In the genomic region with DNA sequence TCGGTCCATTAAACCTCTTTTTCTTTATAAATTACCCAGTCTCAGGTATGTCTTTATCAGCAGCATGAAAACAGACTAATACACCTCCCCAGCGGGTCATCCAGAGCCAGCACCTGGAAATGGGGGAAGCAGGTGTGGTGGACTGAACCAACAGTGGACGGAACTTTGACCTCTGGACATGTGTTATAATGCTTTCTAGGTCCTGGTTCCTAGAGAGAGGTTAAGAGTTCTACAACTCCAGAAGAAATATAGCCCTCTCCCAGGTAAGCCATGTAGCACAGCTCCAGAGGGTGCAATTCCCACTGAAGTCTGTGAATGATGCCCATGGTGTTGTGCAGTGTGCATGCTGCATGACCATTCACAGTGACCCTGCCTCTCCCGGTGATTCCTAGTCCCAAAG, we compare ENCODE assay signal across 22 cellular contexts. TPM values are rescaled to one million over a fixed set of nuclear protein-coding genes. Genes with fewer than 3 reads are reported as not detected.
A peak's percentile ranks its signal among the peaks of the same experiment; 100 is the strongest.
DNase-seq lines count a peak whose midpoint lies in the region; ATAC-seq, FAIRE-seq and TF ChIP-seq lines count a peak whose summit lies in the region.
"Had no signal": no experiment of that assay in that cellular context is flagged by ENCODE, and none has a peak within 500 bp of the region (broad histone marks: within the 10 kb centered on the region; RNA-seq: fewer than 3 reads in every experiment).

No MANE protein-coding gene starts in this region.

- H2AFZ ChIP-seq in HepG2 (ENCODE audit: low read length), result no peak overlapping the region
- no peak overlapping the region for H2AFZ ChIP-seq in IMR-90 (replicated peaks; ENCODE audit: low read length, poor library complexity)

- H3K9ac ChIP-seq in HepG2 (ENCODE audit: insufficient read depth, low read depth, low read length) (no peak overlapping the region), IMR-90 (ENCODE audit: low read depth, low read length) (no peak overlapping the region)
- H3K9ac ChIP-seq: BLaER1 treated with 17β-estradiol and CSF1 and Interleukin-3, amounts not matched to agents 10 nM and 100 nM had no signal

- H2BK20ac ChIP-seq in IMR-90 (ENCODE audit: low read depth, low read length), result peak overlapping the region; percentile 32; the same call in 1 of the 2 replicates

- 24% methylated on average over 4 of the region's 4 CpGs for WGBS in HepG2 (ENCODE audit: low lambda C conversion rate)
- 83% methylated on average over 3 of the region's 4 CpGs for WGBS in right lobe of liver (ENCODE audit: insufficient coverage, low coverage, low lambda C conversion rate, missing lambda C conversion rate)
- no CpG with 5 or more reads among the region's 4 CpGs for WGBS in IMR-90 (ENCODE audit: extremely low coverage in 2 of 2, insufficient read length in 1 of 2), 2 experiments
- WGBS in esophagus muscularis mucosa, result 94% methylated on average over 4 of the region's 4 CpGs

- no peak for FAIRE-seq in HepG2 (lab: Jason Lieb, UNC)
- FAIRE-seq: A549, D721Med, G401.6, GM12891 had no signal

- TF ChIP-seq RAD21 in HepG2 (CRISPR knock-in tag; IDR thresholded peaks at IDR 0.05) (no peak), IMR-90 (IDR thresholded peaks at IDR 0.05; ENCODE audit: low read length) (no peak)

- H4K20me1 ChIP-seq in HepG2 (ENCODE audit: insufficient read depth, low read length) (no peaks in the 10 kb centered on the region), IMR-90 (ENCODE audit: insufficient read depth, low read length) (no peaks in the 10 kb centered on the region)
- H4K20me1 ChIP-seq: BLaER1 treated with 17β-estradiol and CSF1 and Interleukin-3, amounts not matched to agents 10 nM and 100 nM had no signal

- no peak overlapping the region for H2BK5ac ChIP-seq in IMR-90 (ENCODE audit: low read depth, low read length, poor library complexity, severe bottlenecking)

- no peak overlapping the region for H3K56ac ChIP-seq in IMR-90 (ENCODE audit: extremely low read depth, insufficient read depth, low read length)

- H3K9me3 ChIP-seq in HepG2 (ENCODE audit: low read length) (no peaks in the 10 kb centered on the region), right lobe of liver (no peaks in the 10 kb centered on the region), IMR-90 (ENCODE audit: control insufficient read depth, insufficient read depth, low read length) (peaks cover 3% of the 10 kb centered on the region; the same call in 1 of the 2 replicates), esophagus muscularis mucosa (peaks cover 0 to 4% (median 0%) of the 10 kb centered on the region in 4 donors)
- H3K9me3 ChIP-seq: Caco-2 had no signal

- H4K8ac ChIP-seq in IMR-90 (ENCODE audit: low read depth in 2 of 2, low read length in 2 of 2), result no peak overlapping the region

- peaks cover 36% of the 10 kb centered on the region for H3K4me1 Mint-ChIP-seq in activated CD4-positive, alpha-beta T cell treated with anti-CD3 and anti-CD28 coated beads, Interleukin-2, amount 10 ng/mL, durations not matched to agents 24 days and 14 days

- no peak overlapping the region for H3K27ac Mint-ChIP-seq in activated CD4-positive, alpha-beta T cell treated with anti-CD3 and anti-CD28 coated beads, Interleukin-2, amount 10 ng/mL, durations not matched to agents 24 days and 14 days
- H3K27ac Mint-ChIP-seq: B cell; CD4-positive, alpha-beta T cell; CD8-positive, alpha-beta T cell had no signal

- H3K79me1 ChIP-seq in IMR-90 (ENCODE audit: low read depth in 1 of 2, low read length in 2 of 2), result no peaks in the 10 kb centered on the region; a peak in 1 of 4 replicates

- no peak overlapping the region for H3K23ac ChIP-seq in IMR-90 (ENCODE audit: low read depth, low read length)

- H3K4me3 ChIP-seq in HepG2 (replicated peaks in 1 of 3; ENCODE audit: insufficient read depth in 1 of 3, low read depth in 2 of 3, low read length in 3 of 3) (no peak overlapping the region), right lobe of liver (no peak overlapping the region), IMR-90 (ENCODE audit: insufficient read depth, low read depth, low read length) (no peak overlapping the region), esophagus muscularis mucosa (no peak overlapping the region)
- H3K4me3 ChIP-seq: A549; BLaER1 treated with 17β-estradiol and CSF1 and Interleukin-3, amounts not matched to agents 10 nM and 100 nM had no signal

- no peak overlapping the region for H4K91ac ChIP-seq in IMR-90 (ENCODE audit: insufficient read depth, low read depth, low read length)

- H2BK120ac ChIP-seq in IMR-90 (ENCODE audit: low read depth, low read length), result peak overlapping the region; percentile 20; the same call in 1 of the 2 replicates

- TF ChIP-seq POLR2A in HepG2 (IDR thresholded peaks at IDR 0.05; ENCODE audit: insufficient read depth in 1 of 2, low read depth in 2 of 2, low read length in 2 of 2) (no peak), right lobe of liver (IDR thresholded peaks at IDR 0.05) (no peak), IMR-90 (IDR thresholded peaks at IDR 0.05; ENCODE audit: low read depth, low read length) (no peak), esophagus muscularis mucosa (IDR thresholded peaks at IDR 0.05; ENCODE audit: low read depth) (no peak)

- ATAC-seq in HepG2, result no peak
- no peak for ATAC-seq in right lobe of liver
- no peak for ATAC-seq in IMR-90 (ENCODE audit: low read depth)
- ATAC-seq: A549; CD8-positive, alpha-beta T cell had no signal

- POLR2A ChIA-PET in HepG2 (lab: Yijun Ruan, JAX) (no interaction called here), IMR-90 (lab: Charles Lee; ENCODE audit: unreplicated experiment) (no interaction called here)

- H3K9me1 ChIP-seq in IMR-90 (ENCODE audit: insufficient read depth, low read length), result 0 out of 2 replicates have a peak, but pooled peaks cover 4% of the 10 kb centered on the region

- H3K4ac ChIP-seq in IMR-90 (ENCODE audit: low read depth, low read length), result no peak overlapping the region

- H3K4me3 Mint-ChIP-seq in activated CD4-positive, alpha-beta T cell treated with anti-CD3 and anti-CD28 coated beads, Interleukin-2, amount 10 ng/mL, durations not matched to agents 24 days and 14 days, result no peak overlapping the region
- H3K4me3 Mint-ChIP-seq: B cell; CD4-positive, alpha-beta T cell; CD8-positive, alpha-beta T cell had no signal

- H3K36me3 ChIP-seq in HepG2 (replicated peaks in 1 of 2; ENCODE audit: control insufficient read depth in 1 of 2, insufficient read depth in 2 of 2, low read length in 2 of 2), result no peaks in the 10 kb centered on the region
- H3K36me3 ChIP-seq in right lobe of liver, result no peaks in the 10 kb centered on the region
- H3K36me3 ChIP-seq in IMR-90 (ENCODE audit: control insufficient read depth, insufficient read depth, low read length), result no peaks in the 10 kb centered on the region
- no peaks in the 10 kb centered on the region for H3K36me3 ChIP-seq in esophagus muscularis mucosa
- H3K36me3 ChIP-seq: BLaER1 treated with 17β-estradiol and CSF1 and Interleukin-3, amounts not matched to agents 10 nM and 100 nM had no signal

- no peaks in the 10 kb centered on the region for H3K27me3 ChIP-seq in HepG2 (ENCODE audit: control insufficient read depth in 1 of 2, insufficient read depth in 2 of 2, low read length in 2 of 2)
- no peaks in the 10 kb centered on the region for H3K27me3 ChIP-seq in right lobe of liver
- H3K27me3 ChIP-seq in IMR-90 (ENCODE audit: control insufficient read depth, insufficient read depth, low read length), result no peaks in the 10 kb centered on the region
- no peaks in the 10 kb centered on the region for H3K27me3 ChIP-seq in esophagus muscularis mucosa
- H3K27me3 ChIP-seq: BLaER1 treated with 17β-estradiol and CSF1 and Interleukin-3, amounts not matched to agents 10 nM and 100 nM had no signal

- TF ChIP-seq CTCF in HepG2 (CRISPR knock-in tag; IDR thresholded peaks at IDR 0.05) (no peak), right lobe of liver (IDR thresholded peaks at IDR 0.05) (no peak), IMR-90 (conservative IDR thresholded peaks at IDR 0.05; ENCODE audit: low read depth, low read length) (no peak), esophagus muscularis mucosa (IDR thresholded peaks at IDR 0.05) (no peak)

- CTCF ChIA-PET in HepG2 (lab: Yijun Ruan, JAX; ENCODE audit: low intra/inter-chr PET ratio, low total read pairs) (no interaction called here), IMR-90 (lab: Yijun Ruan, JAX) (no interaction called here)

- H4K5ac ChIP-seq in IMR-90 (ENCODE audit: low read depth, low read length), result no peak overlapping the region

- no peak overlapping the region for H3K18ac ChIP-seq in IMR-90 (ENCODE audit: low read depth, low read length)

- H2BK15ac ChIP-seq in IMR-90 (ENCODE audit: low read depth, low read length), result peak overlapping the region; percentile 19; the same call in 1 of the 3 replicates

- peaks cover 20% of the 10 kb centered on the region for H3K9me3 Mint-ChIP-seq in activated CD4-positive, alpha-beta T cell treated with anti-CD3 and anti-CD28 coated beads, Interleukin-2, amount 10 ng/mL, durations not matched to agents 24 days and 14 days
- H3K9me3 Mint-ChIP-seq: CD4-positive, alpha-beta T cell; CD8-positive, alpha-beta T cell had no signal

- dilution Hi-C loops in IMR-90 (cut with HindIII; ENCODE audit: low sequenced_read_pairs, unreplicated experiment), result no loop called here

- no peaks in the 10 kb centered on the region for H3K79me2 ChIP-seq in HepG2 (ENCODE audit: insufficient read depth, low read length)

- peak overlapping the region; percentile 37; the same call in 1 of the 2 replicates for H2AK5ac ChIP-seq in IMR-90 (ENCODE audit: low read depth, low read length)

- peak; percentile 38 for DNase-seq in activated CD4-positive, alpha-beta T cell treated with anti-CD3 and anti-CD28 coated beads, Interleukin-2, amount 10 ng/mL, durations not matched to agents 24 days and 14 days
- DNase-seq in activated CD4-positive, alpha-beta T cell treated with anti-CD3 and anti-CD28 coated beads, Interleukin-2, amount 50 U/mL, for 48 hours, result no peak
- no peak for DNase-seq in HepG2 (ENCODE audit: low spot score)
- no peak for DNase-seq in right lobe of liver
- DNase-seq in IMR-90, result no peak
- DNase-seq in esophagus muscularis mucosa (ENCODE audit: extremely low spot score), result peak; percentile 68
- DNase-seq in GM19238 (ENCODE audit: insufficient read length, low spot score), result no peak
- DNase-seq: AML-193; Caco-2; Calu3; CD4-positive, alpha-beta T cell; CD8-positive, alpha-beta T cell; DMS79 treated with DMSO at 0.1 percent for 48 hours; GF-D8 had no signal

- H3K4me1 ChIP-seq in HepG2 (ENCODE audit: insufficient read depth, low read length), result no peaks in the 10 kb centered on the region
- no peaks in the 10 kb centered on the region for H3K4me1 ChIP-seq in right lobe of liver
- H3K4me1 ChIP-seq in IMR-90 (ENCODE audit: control insufficient read depth, insufficient read depth, low read length), result peaks cover 9% of the 10 kb centered on the region
- H3K4me1 ChIP-seq in esophagus muscularis mucosa, result no peaks in the 10 kb centered on the region
- H3K4me1 ChIP-seq: Caco-2 had no signal

- no peaks in the 10 kb centered on the region for H3K27me3 Mint-ChIP-seq in activated CD4-positive, alpha-beta T cell treated with anti-CD3 and anti-CD28 coated beads, Interleukin-2, amount 10 ng/mL, durations not matched to agents 24 days and 14 days
- H3K27me3 Mint-ChIP-seq: B cell; CD4-positive, alpha-beta T cell had no signal

- no TSS peak for BruUV-seq in HepG2 (replicated peaks; lab: Mats Ljungman, UMichigan)
- no TSS peak for BruUV-seq in IMR-90 (replicated peaks; lab: Mats Ljungman, UMichigan)

- no peak overlapping the region for H3K14ac ChIP-seq in IMR-90 (replicated peaks; ENCODE audit: low read depth, low read length)

- in situ Hi-C loops in HepG2 (cut with HindIII; ENCODE audit: extremely low pct_ligation_motif_present, low pct_unique_long_range_greater_than_20kb), result no loop called here
- in situ Hi-C loops in IMR-90 (cut with MboI; ENCODE audit: low sequenced_read_pairs), result no loop called here

- no peak overlapping the region for H3K4me2 ChIP-seq in HepG2 (ENCODE audit: low read depth, low read length)
- H3K4me2 ChIP-seq in IMR-90 (ENCODE audit: low read depth, low read length), result no peak overlapping the region
- H3K4me2 ChIP-seq: A549; BLaER1 treated with 17β-estradiol and CSF1 and Interleukin-3, amounts not matched to agents 10 nM and 100 nM had no signal

- H3K36me3 Mint-ChIP-seq in activated CD4-positive, alpha-beta T cell treated with anti-CD3 and anti-CD28 coated beads, Interleukin-2, amount 10 ng/mL, durations not matched to agents 24 days and 14 days (ENCODE audit: low read depth), result peaks cover 14% of the 10 kb centered on the region
- H3K36me3 Mint-ChIP-seq: CD8-positive, alpha-beta T cell had no signal

- H2AK9ac ChIP-seq in IMR-90 (replicated peaks; ENCODE audit: low read depth, low read length, poor library complexity), result no peak overlapping the region

- intact Hi-C loops in activated CD4-positive, alpha-beta T cell treated with anti-CD3 and anti-CD28 coated beads, Interleukin-2, amount 10 ng/mL, durations not matched to agents 24 days and 14 days (cut with micrococcal nuclease), result no loop called here
- intact Hi-C loops in HepG2 (cut with micrococcal nuclease; ENCODE audit: unreplicated experiment), result no loop called here
- intact Hi-C loops in right lobe of liver (cut with DNase I), result no loop called here
- intact Hi-C loops in IMR-90 (cut with micrococcal nuclease), result no loop called here
- intact Hi-C loops in esophagus muscularis mucosa (cut with DNase I), result no loop called here

- TF ChIP-seq EP300 in HepG2 (IDR thresholded peaks at IDR 0.05; ENCODE audit: low read depth in 2 of 2, low read length in 2 of 2) (no peak), HepG2 (CRISPR knock-in tag; IDR thresholded peaks at IDR 0.05; ENCODE audit: borderline replicate concordance) (no peak), esophagus muscularis mucosa (IDR thresholded peaks at IDR 0.05) (no peak)

- no peak overlapping the region for H3K27ac ChIP-seq in HepG2 (ENCODE audit: extremely low read length, insufficient read depth, low read length)
- no peak overlapping the region for H3K27ac ChIP-seq in right lobe of liver
- no peak overlapping the region for H3K27ac ChIP-seq in IMR-90 (ENCODE audit: insufficient read depth, low read length)
- no peak overlapping the region for H3K27ac ChIP-seq in esophagus muscularis mucosa (replicated peaks in 1 of 4)
- H3K27ac ChIP-seq: 22Rv1; A549; BLaER1 treated with 17β-estradiol and CSF1 and Interleukin-3, amounts not matched to agents 10 nM and 100 nM; C4-2B had no signal

RNA-seq across cellular contexts. Expression of a gene that starts 45.3 kb away (rescaled TPM):
- total RNA-seq in activated CD4-positive, alpha-beta T cell treated with anti-CD3 and anti-CD28 coated beads, Interleukin-2, amount 10 ng/mL, durations not matched to agents 24 days and 14 days, result 16.4 and 21.1 TPM in 2 replicates
- total RNA-seq in HepG2 (2016; rRNA removed; fragmentation: Illumina TruSeq; extraction: Trizol) (89.8 and 134 TPM in 2 replicates), right lobe of liver (100 to 1,000 TPM; 171 to 273 (median 221) TPM), IMR-90 (2012; rRNA removed) (116 and 167 TPM in 2 replicates), esophagus muscularis mucosa (10 to 100 TPM; 14.8 to 17.3 (median 15.9) TPM)
- total RNA-seq in HepG2 (2016; cell fraction: cytosol; rRNA removed; fragmentation: Illumina TruSeq; extraction: Trizol; ENCODE audit: low read depth), result 6.6 and 8.5 TPM in 2 replicates
- 89.7 and 128 TPM in 2 replicates for total RNA-seq in HepG2 (2016; cell fraction: insoluble cytoplasmic fraction; rRNA removed; fragmentation: Illumina TruSeq; extraction: Trizol)
- total RNA-seq in HepG2 (2016; cell fraction: membrane; rRNA removed; fragmentation: Illumina TruSeq; extraction: Trizol), result 27.4 and 29.4 TPM in 2 replicates
- 108 and 113 TPM in 2 replicates for total RNA-seq in HepG2 (2016; cell fraction: nucleus; rRNA removed; fragmentation: Illumina TruSeq; extraction: Trizol)
- polyA plus RNA-seq in HepG2 (2011; rRNA removed) (29.5 and 36.9 TPM in 2 replicates), IMR-90 (2012; rRNA removed) (44.3 and 57.2 TPM in 2 replicates)
- 14.6 and 19.2 TPM in 2 replicates for polyA plus RNA-seq in HepG2 (2011; cell fraction: cytosol; rRNA removed)
- 34.7 and 34.9 TPM in 2 replicates for polyA plus RNA-seq in HepG2 (2011; cell fraction: nucleus; rRNA removed)
- 29.4 and 36.8 TPM in 2 replicates for polyA plus RNA-seq in HepG2 (2012)
- 2.2 and 2.6 TPM in 2 replicates for polyA plus RNA-seq in HepG2 (2016; cell fraction: cytosol; fragmentation: Illumina TruSeq; extraction: Trizol; ENCODE audit: low read depth)
- 101 and 106 TPM in 2 replicates for polyA plus RNA-seq in HepG2 (2016; cell fraction: insoluble cytoplasmic fraction; fragmentation: Illumina TruSeq; extraction: Trizol; ENCODE audit: low read depth)
- polyA plus RNA-seq in HepG2 (2016; cell fraction: membrane; fragmentation: Illumina TruSeq; extraction: Trizol; ENCODE audit: low read depth), result 8.4 and 10.5 TPM in 2 replicates
- 79.1 and 80.1 TPM in 2 replicates for polyA plus RNA-seq in HepG2 (2016; cell fraction: nucleus; fragmentation: Illumina TruSeq; extraction: Trizol; ENCODE audit: insufficient read depth, low read depth)
- polyA minus RNA-seq in HepG2 (2011; rRNA and poly(A)+ RNA removed; ENCODE audit: low replicate concordance), result 12.3 and 50.8 TPM in 2 replicates
- polyA minus RNA-seq in HepG2 (2011; cell fraction: cytosol; rRNA and poly(A)+ RNA removed), result 45.9 and 51.5 TPM in 2 replicates
- 155 and 169 TPM in 2 replicates for polyA minus RNA-seq in HepG2 (2011; cell fraction: nucleus; rRNA and poly(A)+ RNA removed)
- 11.9 and 14.9 TPM in 2 replicates for polyA plus RNA-seq in IMR-90 (2012; cell fraction: cytosol; rRNA removed)
- polyA plus RNA-seq in IMR-90 (2012; cell fraction: nucleus; rRNA removed; ENCODE audit: low replicate concordance), result 10.3 and 68.5 TPM in 2 replicates

RNA-seq across cellular contexts. Expression of a gene that starts 49.1 kb away (rescaled TPM):
- 47.9 and 50.8 TPM in 2 replicates for total RNA-seq in activated CD4-positive, alpha-beta T cell treated with anti-CD3 and anti-CD28 coated beads, Interleukin-2, amount 10 ng/mL, durations not matched to agents 24 days and 14 days
- not detected in 2 replicates for total RNA-seq in HepG2 (2016; rRNA removed; fragmentation: Illumina TruSeq; extraction: Trizol)
- not detected in 2 replicates for total RNA-seq in HepG2 (2016; cell fraction: cytosol; rRNA removed; fragmentation: Illumina TruSeq; extraction: Trizol; ENCODE audit: low read depth)
- 0.09 TPM in 1 of 2 replicates, not detected in the other for total RNA-seq in HepG2 (2016; cell fraction: insoluble cytoplasmic fraction; rRNA removed; fragmentation: Illumina TruSeq; extraction: Trizol)
- 0.09 TPM in 1 of 2 replicates, not detected in the other for total RNA-seq in HepG2 (2016; cell fraction: membrane; rRNA removed; fragmentation: Illumina TruSeq; extraction: Trizol)
- 0.43 TPM in 1 of 2 replicates, not detected in the other for total RNA-seq in HepG2 (2016; cell fraction: nucleus; rRNA removed; fragmentation: Illumina TruSeq; extraction: Trizol)
- 0.37 and 0.40 TPM in 2 replicates for polyA plus RNA-seq in HepG2 (2011; rRNA removed)
- polyA plus RNA-seq in HepG2 (2011; cell fraction: cytosol; rRNA removed), result 0.14 and 0.19 TPM in 2 replicates
- 1.0 and 1.4 TPM in 2 replicates for polyA plus RNA-seq in HepG2 (2011; cell fraction: nucleus; rRNA removed)
- polyA plus RNA-seq in HepG2 (2012), result 0.20 and 0.23 TPM in 2 replicates
- not detected in 2 replicates for polyA plus RNA-seq in HepG2 (2016; cell fraction: cytosol; fragmentation: Illumina TruSeq; extraction: Trizol; ENCODE audit: low read depth)
- not detected in 2 replicates for polyA plus RNA-seq in HepG2 (2016; cell fraction: insoluble cytoplasmic fraction; fragmentation: Illumina TruSeq; extraction: Trizol; ENCODE audit: low read depth)
- not detected in 2 replicates for polyA plus RNA-seq in HepG2 (2016; cell fraction: membrane; fragmentation: Illumina TruSeq; extraction: Trizol; ENCODE audit: low read depth)
- polyA plus RNA-seq in HepG2 (2016; cell fraction: nucleus; fragmentation: Illumina TruSeq; extraction: Trizol; ENCODE audit: insufficient read depth, low read depth), result 0.16 and 0.21 TPM in 2 replicates
- polyA minus RNA-seq in HepG2 (2011; rRNA and poly(A)+ RNA removed; ENCODE audit: low replicate concordance), result 0.50 and 0.63 TPM in 2 replicates
- 0.30 TPM in 1 of 2 replicates, not detected in the other for polyA minus RNA-seq in HepG2 (2011; cell fraction: cytosol; rRNA and poly(A)+ RNA removed)
- polyA minus RNA-seq in HepG2 (2011; cell fraction: nucleus; rRNA and poly(A)+ RNA removed), result 3.6 and 4.0 TPM in 2 replicates
- total RNA-seq in right lobe of liver, result 1 to 10 TPM in 5 of 6 experiments, under 1 TPM in 1; 0.90 to 6.1 (median 3.2) TPM
- 0.28 and 0.36 TPM in 2 replicates for total RNA-seq in IMR-90 (2012; rRNA removed)
- polyA plus RNA-seq in IMR-90 (2012; rRNA removed), result 0.47 and 0.48 TPM in 2 replicates
- 0.07 and 0.08 TPM in 2 replicates for polyA plus RNA-seq in IMR-90 (2012; cell fraction: cytosol; rRNA removed)
- 0.27 and 3.1 TPM in 2 replicates for polyA plus RNA-seq in IMR-90 (2012; cell fraction: nucleus; rRNA removed; ENCODE audit: low replicate concordance)
- total RNA-seq in esophagus muscularis mucosa, result 1 to 10 TPM in 2 of 4 donors, under 1 TPM in 2; 0.26 to 5.4 (median 2.4) TPM

Comparison
In these comparisons a context has a peak if more than half of its experiments do, and no peak if none do; other contexts are left out.
1. DNase-seq: peak in activated CD4-positive, alpha-beta T cell treated with anti-CD3 and anti-CD28 coated beads, Interleukin-2, amount 10 ng/mL, durations not matched to agents 24 days and 14 days (single experiment) and esophagus muscularis mucosa (single experiment); none in activated CD4-positive, alpha-beta T cell treated with anti-CD3 and anti-CD28 coated beads, Interleukin-2, amount 50 U/mL, for 48 hours (0 of 2), HepG2 (single experiment), right lobe of liver (0 of 3), IMR-90 (single experiment) and GM19238 (single experiment).